In genomic region chr2:203647579-203647978, GRCh38 we compare ENCODE assay signal across 24 cellular contexts. TPM values are rescaled to one million over a fixed set of nuclear protein-coding genes. Genes with fewer than 3 reads are reported as not detected.
"Had no signal": no experiment of that assay in that cellular context is flagged by ENCODE, and none has a peak within 500 bp of the region (broad histone marks: within the 10 kb centered on the region; RNA-seq: fewer than 3 reads in every experiment).

No MANE protein-coding gene starts in this region.

- H3K4me3 ChIP-seq: left ventricle myocardium inferior, mucosa of descending colon, ovary, right atrium auricular region, skin epidermis, suprapubic skin, thoracic aorta, tibial artery, uterus had no signal

- H3K27me3 ChIP-seq: ovary, right atrium auricular region, suprapubic skin, tibial artery, uterus had no signal

- H3K9me3 ChIP-seq: left ventricle myocardium inferior, mucosa of descending colon, ovary, right atrium auricular region, suprapubic skin, thoracic aorta, tibial artery, uterus had no signal

- DNase-seq: hippocampal formation; kidney; left colon; left ventricle myocardium inferior; midbrain; mucosa of descending colon; naive thymus-derived CD4-positive, alpha-beta T cell; ovary; stimulated activated CD4-positive, alpha-beta T cell treated with anti-CD3 and anti-CD28 coated beads, Interleukin-12 subunit alpha, Interleukin-12 subunit beta, amount 100 ng/mL, for 4 hours; stimulated activated CD4-positive, alpha-beta T cell treated with anti-CD3 and anti-CD28 coated beads, Interleukin-15, amount 100 ng/mL, for 24 hours; stimulated activated CD4-positive, alpha-beta T cell treated with anti-CD3 and anti-CD28 coated beads, Interleukin-2, amount 100 ng/mL, for 24 hours; stimulated activated CD4-positive, alpha-beta T cell treated with anti-CD3 and anti-CD28 coated beads, Interleukin-4, amount 100 ng/mL, for 1 hour; stimulated activated naive B cell treated with anti-CD40 and anti-IgM and Interleukin-4, amounts not matched to agents 10 μg/mL and 1 μg/mL and 100 μg/mL, for 72 hours; stimulated activated naive CD8-positive, alpha-beta T cell treated with anti-CD3 and anti-CD28 coated beads, Interleukin-15, Interleukin-2, amounts not matched to agents 100 U/mL and 50 U/mL, for 24 hours; tibial artery; trophoblast cell; uterus had no signal

- ATAC-seq: naive thymus-derived CD4-positive, alpha-beta T cell; natural killer cell treated with Interleukin-12 subunit alpha and Interleukin-12 subunit beta and Interleukin-15 and Interleukin-18, amount 100 ng/mL, for 72 hours; stimulated activated naive B cell treated with anti-CD40 and anti-IgM and Interleukin-4, amounts not matched to agents 10 μg/mL and 1 μg/mL and 100 μg/mL, for 72 hours; stimulated activated naive CD8-positive, alpha-beta T cell treated with anti-CD3 and anti-CD28 coated beads, Interleukin-15, Interleukin-2, amounts not matched to agents 100 U/mL and 50 U/mL, for 24 hours had no signal

- H3K36me3 ChIP-seq: left ventricle myocardium inferior, ovary, right atrium auricular region, suprapubic skin, thoracic aorta, tibial artery, uterus had no signal

- H3K27ac ChIP-seq: ovary, thoracic aorta, tibial artery, uterus had no signal

RNA-seq across cellular contexts. Expression of gene CD28, which starts 58.9 kb away (rescaled TPM):
- total RNA-seq: progenitor cell of endocrine pancreas, renal cortical epithelial cell had no signal
